Comparison of ENCODE assay signal across 8 cellular contexts in the genomic region with DNA sequence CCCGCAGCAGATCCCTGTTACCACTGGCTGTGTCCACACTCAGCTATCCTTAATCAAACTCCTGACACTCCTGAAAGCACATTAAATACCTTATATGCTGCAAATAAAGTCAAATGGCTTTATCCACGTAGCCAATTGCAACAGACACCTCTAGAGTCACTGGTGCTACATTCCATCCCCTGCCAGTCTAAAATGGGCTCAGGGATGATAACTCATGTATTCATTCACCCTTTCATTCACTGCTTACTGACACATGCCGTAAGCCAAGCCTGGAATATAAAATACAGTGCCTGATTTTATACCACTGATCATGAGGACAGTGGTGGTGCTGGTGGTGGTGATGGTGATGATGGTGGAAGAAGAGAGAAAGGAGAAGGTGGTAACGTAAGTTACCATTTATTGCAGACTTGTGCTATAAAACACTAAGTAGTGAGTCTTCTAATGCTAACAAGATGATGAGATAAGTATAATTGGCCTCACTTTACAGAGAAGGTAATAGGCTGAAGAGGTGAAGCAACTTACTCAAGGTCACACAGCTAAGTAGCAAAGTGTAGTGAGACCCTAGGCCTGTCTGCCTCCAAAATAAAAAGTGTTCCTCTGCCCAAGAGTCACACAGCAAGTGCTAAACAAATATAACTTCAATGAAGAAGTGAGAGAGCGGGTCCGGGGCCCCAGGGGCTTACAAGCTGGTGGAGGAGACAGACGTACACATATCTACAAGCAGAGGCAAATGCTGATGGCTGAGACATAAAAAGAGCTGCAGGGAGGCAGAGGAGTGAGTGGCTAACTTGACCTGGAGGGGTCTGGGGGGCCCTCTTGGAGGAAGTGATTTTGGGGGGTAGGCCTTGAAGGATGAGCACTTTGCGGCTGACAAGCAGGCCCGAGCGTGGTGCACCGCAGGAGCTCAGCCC. TPM values are rescaled to one million over a fixed set of nuclear protein-coding genes. Genes with fewer than 3 reads are reported as not detected.
DNase-seq lines count a peak whose midpoint lies in the region; ATAC-seq lines count a peak whose summit lies in the region.

No MANE protein-coding gene starts in this region.

- H3K27ac Mint-ChIP-seq in activated T-cell treated with anti-CD3 and anti-CD28 coated beads, Interleukin-2, amount 50 U/mL, for 72 hours: peak overlapping the region; percentile 60
- peak overlapping the region; percentile 19 to 90 (median 72) for H3K27ac Mint-ChIP-seq in immature natural killer cell

- no peaks in the 10 kb centered on the region for H3K9me3 Mint-ChIP-seq in activated T-cell treated with anti-CD3 and anti-CD28 coated beads, Interleukin-2, amount 50 U/mL, for 72 hours
- H3K9me3 Mint-ChIP-seq in immature natural killer cell: no peaks in the 10 kb centered on the region

- peak overlapping the region; percentile 84 to 92 for H3K4me3 Mint-ChIP-seq in activated T-cell treated with anti-CD3 and anti-CD28 coated beads, Interleukin-2, amount 50 U/mL, for 72 hours
- H3K4me3 Mint-ChIP-seq in immature natural killer cell: peak overlapping the region; percentile 86 to 94 (median 91)

- ATAC-seq in activated T-cell treated with anti-CD3 and anti-CD28 coated beads, Interleukin-2, amount 50 U/mL, for 72 hours (replicated peaks in 1 of 2): no peak
- no peak for ATAC-seq in GM18868 (IDR thresholded peaks at IDR 0.05; ENCODE audit: unreplicated experiment)

- peaks cover 0 to 2% of the 10 kb centered on the region in 2 donors for H3K36me3 Mint-ChIP-seq in activated T-cell treated with anti-CD3 and anti-CD28 coated beads, Interleukin-2, amount 50 U/mL, for 72 hours (ENCODE audit: insufficient read depth in 2 of 2)
- H3K36me3 Mint-ChIP-seq in immature natural killer cell: peaks cover 0 to 5% (median 0%) of the 10 kb centered on the region in 3 donors

- DNase-seq in NOMO-1 treated with DMSO at 0.1 percent for 48 hours (lab: John Stamatoyannopoulos, UW; ENCODE audit: unreplicated experiment) (peak; percentile 3), NOMO-1 treated with dmso at 0.1 percent for 144 hours (lab: John Stamatoyannopoulos, UW; ENCODE audit: unreplicated experiment) (no peak), immature natural killer cell (no peak), superior temporal gyrus (ENCODE audit: extremely low spot score) (peak; percentile 15), amniotic stem cell (lab: John Stamatoyannopoulos, UW) (no peak)
- DNase-seq in activated T-cell treated with anti-CD3 and anti-CD28 coated beads, Interleukin-2, amount 50 U/mL, for 72 hours: no peak
- no peak for DNase-seq in effector CD4-positive, alpha-beta T cell

- peaks cover 17% of the 10 kb centered on the region for H3K27me3 Mint-ChIP-seq in activated T-cell treated with anti-CD3 and anti-CD28 coated beads, Interleukin-2, amount 50 U/mL, for 72 hours (ENCODE audit: low read depth)
- peaks cover 2 to 9% (median 5%) of the 10 kb centered on the region in 3 donors for H3K27me3 Mint-ChIP-seq in immature natural killer cell (ENCODE audit: low read depth in 3 of 3)

- H3K4me1 Mint-ChIP-seq in activated T-cell treated with anti-CD3 and anti-CD28 coated beads, Interleukin-2, amount 50 U/mL, for 72 hours (ENCODE audit: low read depth): peaks cover 32% of the 10 kb centered on the region
- peaks cover 45 to 62% of the 10 kb centered on the region in 2 donors for H3K4me1 Mint-ChIP-seq in immature natural killer cell

RNA-seq across cellular contexts. Expression of gene TTLL11, which starts 1.2 kb away (rescaled TPM):
- total RNA-seq in activated T-cell treated with anti-CD3 and anti-CD28 coated beads, Interleukin-2, amount 50 U/mL, for 72 hours: 1 to 10 TPM; 2.5 to 2.6 TPM
- 1 to 10 TPM; 3.1 to 8.3 (median 5.6) TPM for polyA plus RNA-seq in immature natural killer cell

Comparison
In these comparisons a context has a peak if more than half of its experiments do, and no peak if none do; other contexts are left out.
1. DNase-seq: peak in NOMO-1 treated with DMSO at 0.1 percent for 48 hours (single experiment) and superior temporal gyrus (single experiment); none in NOMO-1 treated with dmso at 0.1 percent for 144 hours (single experiment), activated T-cell treated with anti-CD3 and anti-CD28 coated beads, Interleukin-2, amount 50 U/mL, for 72 hours (0 of 2), immature natural killer cell (0 of 3), amniotic stem cell (single experiment) and effector CD4-positive, alpha-beta T cell (single experiment).